ENCODE assay signal across 12 cellular contexts in genomic region chr2:237132799-237133198, GRCh38. TPM values are rescaled to one million over a fixed set of nuclear protein-coding genes. Genes with fewer than 3 reads are reported as not detected.
DNase-seq lines count a peak whose midpoint lies in the region; ATAC-seq and TF ChIP-seq lines count a peak whose summit lies in the region.
"Had no signal": no experiment of that assay in that cellular context is flagged by ENCODE, and none has a peak within 500 bp of the region (broad histone marks: within the 10 kb centered on the region; RNA-seq: fewer than 3 reads in every experiment).

No MANE protein-coding gene starts in this region.

- DNase-seq in DMS53 treated with DMSO at 0.1 percent for 48 hours (lab: John Stamatoyannopoulos, UW; ENCODE audit: unreplicated experiment) (peak; percentile 16), HEK293T (ENCODE audit: extremely low spot score) (peak; percentile 25), lung microvascular endothelial cell (ENCODE audit: low read depth in 2 of 2) (peak; percentile 40 to 52), NCI-H2196 treated with DMSO at 0.1 percent for 48 hours (lab: John Stamatoyannopoulos, UW; ENCODE audit: unreplicated experiment) (no peak)
- no peak for DNase-seq in stimulated activated CD4-positive, alpha-beta T cell treated with anti-CD3 and anti-CD28 coated beads, Interleukin-2, amount 100 ng/mL, for 48 hours
- DNase-seq: activated gamma-delta T cell, foreskin melanocyte had no signal

- H3K4me3 Mint-ChIP-seq in activated T-helper 17 cell treated with anti-CD3 and anti-CD28 coated beads, Interleukin-2, amount 50 U/mL, for 72 hours: no peak overlapping the region

- POLR2A ChIA-PET in HEK293T (lab: Yijun Ruan, JAX): no interaction called here

- H3K36me3 Mint-ChIP-seq in activated T-helper 17 cell treated with anti-CD3 and anti-CD28 coated beads, Interleukin-2, amount 50 U/mL, for 72 hours (ENCODE audit: low read depth): no peaks in the 10 kb centered on the region

- CTCF ChIA-PET in HEK293T (lab: Yijun Ruan, JAX): no interaction called here

- no peak overlapping the region for H3K27ac Mint-ChIP-seq in activated T-helper 17 cell treated with anti-CD3 and anti-CD28 coated beads, Interleukin-2, amount 50 U/mL, for 72 hours

- ATAC-seq in activated T-helper 17 cell treated with anti-CD3 and anti-CD28 coated beads, Interleukin-2, amount 50 U/mL, for 72 hours (replicated peaks): peak; percentile 37
- ATAC-seq in GM18517 (IDR thresholded peaks at IDR 0.05; ENCODE audit: unreplicated experiment) (no peak), HG03139 (IDR thresholded peaks at IDR 0.05; ENCODE audit: unreplicated experiment) (no peak)
- ATAC-seq: Right ventricle myocardium inferior, sciatic nerve had no signal

- no peaks in the 10 kb centered on the region for H3K27me3 Mint-ChIP-seq in activated T-helper 17 cell treated with anti-CD3 and anti-CD28 coated beads, Interleukin-2, amount 50 U/mL, for 72 hours

- H3K9me3 Mint-ChIP-seq in activated T-helper 17 cell treated with anti-CD3 and anti-CD28 coated beads, Interleukin-2, amount 50 U/mL, for 72 hours: no peaks in the 10 kb centered on the region

- no peaks in the 10 kb centered on the region for H3K4me1 Mint-ChIP-seq in activated T-helper 17 cell treated with anti-CD3 and anti-CD28 coated beads, Interleukin-2, amount 50 U/mL, for 72 hours

TF ChIP-seq in HEK293T, 16 proteins besides CTCF, POLR2A, EP300 and RAD21:
- no peak for TF ChIP-seq SP1 (IDR thresholded peaks at IDR 0.05)
- no peak for TF ChIP-seq BHLHE40 (IDR thresholded peaks at IDR 0.05; ENCODE audit: borderline replicate concordance)
- TF ChIP-seq FOXA1 (IDR thresholded peaks at IDR 0.05): no peak
- no peak for TF ChIP-seq ARNT (IDR thresholded peaks at IDR 0.05)
- no peak for TF ChIP-seq ZNF384 (IDR thresholded peaks at IDR 0.05)
- TF ChIP-seq FOXK2 (IDR thresholded peaks at IDR 0.05): no peak
- TF ChIP-seq LEF1 (IDR thresholded peaks at IDR 0.05; ENCODE audit: borderline replicate concordance): no peak
- no peak for TF ChIP-seq FOXM1 (IDR thresholded peaks at IDR 0.05; ENCODE audit: borderline replicate concordance)

RNA-seq across cellular contexts. Expression of gene COPS8, which starts 47.1 kb away (rescaled TPM):
- 10 to 100 TPM; 40.3 to 53.1 TPM for total RNA-seq in activated T-helper 17 cell treated with anti-CD3 and anti-CD28 coated beads, Interleukin-2, amount 50 U/mL, for 72 hours
- 45.4 and 53.0 TPM in 2 replicates for total RNA-seq in lung microvascular endothelial cell

Comparison
In these comparisons a context has a peak if more than half of its experiments do, and no peak if none do; other contexts are left out.
1. DNase-seq: peak in DMS53 treated with DMSO at 0.1 percent for 48 hours (single experiment), HEK293T (single experiment) and lung microvascular endothelial cell (2 of 2); none in stimulated activated CD4-positive, alpha-beta T cell treated with anti-CD3 and anti-CD28 coated beads, Interleukin-2, amount 100 ng/mL, for 48 hours (0 of 2) and NCI-H2196 treated with DMSO at 0.1 percent for 48 hours (single experiment).